ENCODE assay signal across 8 cellular contexts in genomic region chr4:189792819-189793618, GRCh38.
DNase-seq lines count a peak whose midpoint lies in the region; ATAC-seq and TF ChIP-seq lines count a peak whose summit lies in the region.

No MANE protein-coding gene starts in this region.

- H3K36me3 ChIP-seq in naive thymus-derived CD4-positive, alpha-beta T cell (ENCODE audit: control insufficient read depth in 2 of 3, insufficient read depth in 3 of 3, low read length in 3 of 3): no peaks in the 10 kb centered on the region
- no peaks in the 10 kb centered on the region for H3K36me3 ChIP-seq in subcutaneous abdominal adipose tissue (ENCODE audit: control insufficient read depth in 5 of 5, insufficient read depth in 5 of 5, low read length in 5 of 5)

- H3K27ac Mint-ChIP-seq in naive thymus-derived CD4-positive, alpha-beta T cell: no peak overlapping the region

- intact Hi-C loops in naive thymus-derived CD4-positive, alpha-beta T cell (cut with micrococcal nuclease): no loop called here

- POLR2A ChIA-PET in naive thymus-derived CD4-positive, alpha-beta T cell (lab: Charles Lee): no interaction called here

- H3K27me3 Mint-ChIP-seq in naive thymus-derived CD4-positive, alpha-beta T cell: peaks cover 2 to 20% (median 13%) of the 10 kb centered on the region in 5 donors

- no peaks in the 10 kb centered on the region for H3K9me3 ChIP-seq in naive thymus-derived CD4-positive, alpha-beta T cell (ENCODE audit: control insufficient read depth in 2 of 3, low read length in 3 of 3)
- no peaks in the 10 kb centered on the region for H3K9me3 ChIP-seq in subcutaneous abdominal adipose tissue (ENCODE audit: control insufficient read depth in 5 of 5, low read length in 5 of 5)

- peak overlapping the region in 5 of 10 donors; percentile 3 to 46 (median 25) for H3K4me3 Mint-ChIP-seq in naive thymus-derived CD4-positive, alpha-beta T cell

- no peak for TF ChIP-seq POLR2A in erythroblast (IDR thresholded peaks at IDR 0.05; ENCODE audit: low read length)

- DNase-seq in D341Med (ENCODE audit: low spot score) (peak; percentile 81), NCI-H82 treated with DMSO at 0.1 percent for 48 hours (lab: John Stamatoyannopoulos, UW; ENCODE audit: unreplicated experiment) (peak; percentile 1), erythroblast (lab: John Stamatoyannopoulos, UW) (peak; percentile 54 to 74)
- DNase-seq in activated CD8-positive, alpha-beta memory T cell treated with anti-CD3 and anti-CD28 coated beads, Interleukin-2, amount 50 U/mL, for 24 hours (ENCODE audit: extremely low read depth): peak; percentile 13
- peak in 7 of 9 donors; percentile 16 to 57 (median 30) for DNase-seq in naive thymus-derived CD4-positive, alpha-beta T cell

- no peaks in the 10 kb centered on the region for H3K36me3 Mint-ChIP-seq in naive thymus-derived CD4-positive, alpha-beta T cell

- peak overlapping the region in 1 of 5 donors; percentile 42 for H3K9ac ChIP-seq in subcutaneous abdominal adipose tissue (ENCODE audit: low read length in 5 of 5)

- H3K27ac ChIP-seq in naive thymus-derived CD4-positive, alpha-beta T cell (ENCODE audit: low read depth, low read length): no peak overlapping the region
- no peak overlapping the region for H3K27ac ChIP-seq in subcutaneous abdominal adipose tissue (ENCODE audit: low read depth, low read length)

- CTCF ChIA-PET in naive thymus-derived CD4-positive, alpha-beta T cell (lab: Charles Lee): interaction anchor here (0.9 kb wide), 1 partner anchor 12 kb away, joined by 4 read pairs; no protein-coding TSS in a partner anchor

- H3K27me3 ChIP-seq in naive thymus-derived CD4-positive, alpha-beta T cell (ENCODE audit: control insufficient read depth in 2 of 2, insufficient read depth in 2 of 2, low read length in 2 of 2): no peaks in the 10 kb centered on the region
- H3K27me3 ChIP-seq in subcutaneous abdominal adipose tissue (ENCODE audit: control insufficient read depth in 5 of 5, insufficient read depth in 4 of 5, low read length in 5 of 5): no peaks in the 10 kb centered on the region

- H3K4me3 ChIP-seq in naive thymus-derived CD4-positive, alpha-beta T cell (ENCODE audit: low read length): no peak overlapping the region
- peak overlapping the region; percentile 37 to 49 (median 45) for H3K4me3 ChIP-seq in subcutaneous abdominal adipose tissue (ENCODE audit: low read depth in 1 of 5, low read length in 5 of 5)

- H3K4me1 Mint-ChIP-seq in naive thymus-derived CD4-positive, alpha-beta T cell: peaks cover 0 to 8% (median 5%) of the 10 kb centered on the region in 7 donors

- H3K9me3 Mint-ChIP-seq in naive thymus-derived CD4-positive, alpha-beta T cell: peaks cover 0 to 2% (median 0%) of the 10 kb centered on the region in 11 donors

- ATAC-seq in GM19455 (IDR thresholded peaks at IDR 0.05; ENCODE audit: unreplicated experiment): peak; percentile 64
- ATAC-seq in HG03469 (IDR thresholded peaks at IDR 0.05; ENCODE audit: unreplicated experiment): peak; percentile 81
- peak; percentile 85 for ATAC-seq in naive thymus-derived CD4-positive, alpha-beta T cell

- H3K4me1 ChIP-seq in naive thymus-derived CD4-positive, alpha-beta T cell (ENCODE audit: control insufficient read depth in 2 of 2, insufficient read depth in 2 of 2, low read length in 2 of 2): peaks cover 0 to 5% of the 10 kb centered on the region in 2 donors
- H3K4me1 ChIP-seq in subcutaneous abdominal adipose tissue (ENCODE audit: control insufficient read depth in 5 of 5, insufficient read depth in 5 of 5, low read length in 5 of 5): peaks cover 0 to 8% (median 6%) of the 10 kb centered on the region in 5 donors

Comparison
In these comparisons a context has a peak if more than half of its experiments do, and no peak if none do; other contexts are left out.
1. DNase-seq: peak in every context shown above with its lines; median percentile 81 in D341Med; 64 in erythroblast; 30 in naive thymus-derived CD4-positive, alpha-beta T cell; 13 in activated CD8-positive, alpha-beta memory T cell treated with anti-CD3 and anti-CD28 coated beads, Interleukin-2, amount 50 U/mL, for 24 hours; 1 in NCI-H82 treated with DMSO at 0.1 percent for 48 hours.